ENCODE assay signal across 20 cellular contexts in genomic region chr12:114393569-114393968, GRCh38. TPM values are rescaled to one million over a fixed set of nuclear protein-coding genes. Genes with fewer than 3 reads are reported as not detected.
"Had no signal": no experiment of that assay in that cellular context is flagged by ENCODE, and none has a peak within 500 bp of the region (broad histone marks: within the 10 kb centered on the region; RNA-seq: fewer than 3 reads in every experiment).

No MANE protein-coding gene starts in this region.

- H3K27ac ChIP-seq: epithelial cell of prostate, parathyroid adenoma, prostate gland, skin epidermis had no signal

- ATAC-seq: left lobe of liver; naive thymus-derived CD4-positive, alpha-beta T cell; sciatic nerve had no signal

- DNase-seq: effector memory CD4-positive, alpha-beta T cell; esophagus squamous epithelium; foreskin fibroblast; head of caudate nucleus; naive thymus-derived CD4-positive, alpha-beta T cell; nephron progenitor cell; stimulated activated CD4-positive, alpha-beta T cell treated with anti-CD3 and anti-CD28 coated beads, Interleukin-2, amount 100 ng/mL, for 24 hours; stimulated activated CD4-positive, alpha-beta T cell treated with anti-CD3 and anti-CD28 coated beads, Interleukin-4, amount 100 ng/mL, for 4 hours; stimulated activated naive CD4-positive, alpha-beta T cell had no signal

- H3K79me2 ChIP-seq: parathyroid adenoma had no signal

- H2AFZ ChIP-seq: parathyroid adenoma had no signal

- H3K9ac ChIP-seq: parathyroid adenoma had no signal

- H3K36me3 ChIP-seq: esophagus squamous epithelium, prostate gland had no signal

- H3K4me1 ChIP-seq: parathyroid adenoma, prostate gland had no signal

- H3K9me3 ChIP-seq: esophagus squamous epithelium, prostate gland had no signal

- H3K4me3 ChIP-seq: esophagus squamous epithelium, prostate gland, skin epidermis had no signal

RNA-seq across cellular contexts. Expression of gene TBX5, which starts 12.4 kb away (rescaled TPM):
- total RNA-seq: left lobe of liver; lung microvascular endothelial cell; mesenteric fat pad; mononuclear cell; naive thymus-derived CD4-positive, alpha-beta T cell; omental fat pad; renal cortical epithelial cell; sciatic nerve had no signal
- polyA plus RNA-seq: naive thymus-derived CD4-positive, alpha-beta T cell had no signal
